In the genomic region with DNA sequence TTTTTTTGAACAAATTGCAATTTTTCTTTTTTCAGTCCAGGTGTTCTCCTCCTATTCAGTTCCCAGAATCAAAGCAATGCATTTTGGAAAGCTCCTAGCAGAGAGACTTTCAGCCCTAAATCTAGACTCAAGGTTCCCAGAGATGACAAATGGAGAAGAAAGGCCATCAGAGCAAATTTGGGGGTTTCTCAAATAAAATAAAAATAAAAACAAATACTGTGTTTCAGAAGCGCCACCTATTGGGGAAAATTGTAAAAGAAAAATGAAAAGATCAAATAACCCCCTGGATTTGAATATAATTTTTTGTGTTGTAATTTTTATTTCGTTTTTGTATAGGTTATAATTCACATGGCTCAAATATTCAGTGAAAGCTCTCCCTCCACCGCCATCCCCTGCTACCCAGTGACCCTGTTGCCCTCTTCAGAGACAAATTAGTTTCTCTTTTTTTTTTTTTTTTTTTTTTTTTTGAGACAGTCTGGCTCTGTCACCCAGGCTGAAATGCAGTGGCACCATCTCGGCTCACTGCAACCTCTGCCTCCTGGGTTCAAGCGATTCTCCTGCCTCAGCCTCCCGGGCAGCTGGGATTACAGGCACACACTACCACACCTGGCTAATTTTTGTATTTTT, we compare ENCODE assay signal across 8 cellular contexts. TPM values are rescaled to one million over a fixed set of nuclear protein-coding genes. Genes with fewer than 3 reads are reported as not detected.
DNase-seq lines count a peak whose midpoint lies in the region; ATAC-seq and TF ChIP-seq lines count a peak whose summit lies in the region.

No MANE protein-coding gene starts in this region.

- peak; percentile 20 for DNase-seq in DMS114 treated with DMSO at 0.1 percent for 48 hours (lab: John Stamatoyannopoulos, UW; ENCODE audit: unreplicated experiment)
- no peak for DNase-seq in activated naive CD8-positive, alpha-beta T cell treated with anti-CD3 and anti-CD28 coated beads, Interleukin-2, amount 50 U/mL, for 24 hours
- DNase-seq in right lobe of liver: no peak
- no peak for DNase-seq in HAP-1 (ENCODE audit: low spot score in 2 of 2)
- DNase-seq in aorta: no peak
- no peak for DNase-seq in stimulated activated CD4-positive, alpha-beta T cell treated with anti-CD3 and anti-CD28 coated beads, Interleukin-1b, Interleukin-23, amount 100 ng/mL, for 48 hours
- DNase-seq in activated CD4-positive, alpha-beta T cell treated with anti-CD3 and anti-CD28 coated beads for 48 hours: no peak

- 7% methylated on average over 5 of the region's 6 CpGs for WGBS in right lobe of liver (ENCODE audit: insufficient coverage, low coverage, low lambda C conversion rate, missing lambda C conversion rate)
- WGBS in aorta, 2 donors: 9 to 10% methylated on average over 6 of the region's 6 CpGs

- peaks cover 23% of the 10 kb centered on the region for H3K4me1 Mint-ChIP-seq in activated naive CD8-positive, alpha-beta T cell treated with anti-CD3 and anti-CD28 coated beads, Interleukin-2, amount 50 U/mL, for 24 hours

- no peaks in the 10 kb centered on the region for H3K36me3 ChIP-seq in right lobe of liver
- H3K36me3 ChIP-seq in HAP-1 (replicated peaks): no peaks in the 10 kb centered on the region
- no peaks in the 10 kb centered on the region for H3K36me3 ChIP-seq in aorta (ENCODE audit: control insufficient read depth in 1 of 2, insufficient read depth in 2 of 2, low read length in 1 of 2)

- H3K27me3 ChIP-seq in right lobe of liver (no peaks in the 10 kb centered on the region), HAP-1 (ENCODE audit: low read depth) (peaks cover 15% of the 10 kb centered on the region), aorta (ENCODE audit: control insufficient read depth in 1 of 2, insufficient read depth in 2 of 2, low read length in 1 of 2) (peaks cover 0 to 3% of the 10 kb centered on the region in 2 donors)

- in situ Hi-C loops in HAP-1 (cut with MboI; ENCODE audit: low sequenced_read_pairs): loop anchor here (10.0 kb wide), 1 partner anchor 158 kb away; no protein-coding TSS in a partner anchor

- no peak for TF ChIP-seq POLR2A in right lobe of liver (IDR thresholded peaks at IDR 0.05)

- H3K4me3 ChIP-seq in right lobe of liver (no peak overlapping the region), HAP-1 (no peak overlapping the region), aorta (ENCODE audit: low read length in 2 of 2) (no peak overlapping the region)

- H3K27me3 Mint-ChIP-seq in activated naive CD8-positive, alpha-beta T cell treated with anti-CD3 and anti-CD28 coated beads, Interleukin-2, amount 50 U/mL, for 24 hours: no peaks in the 10 kb centered on the region

- intact Hi-C loops in right lobe of liver (cut with DNase I) (loop anchor here (5.0 to 10.0 kb wide), 2 partner anchors 48 to 56 kb away; a partner anchor contains a TSS), aorta (cut with DNase I) (loop anchor here (5.0 to 10.0 kb wide), 3 partner anchors 158 to 208 kb away; no protein-coding TSS in a partner anchor)

- peaks cover 35% of the 10 kb centered on the region for H3K36me3 Mint-ChIP-seq in activated naive CD8-positive, alpha-beta T cell treated with anti-CD3 and anti-CD28 coated beads, Interleukin-2, amount 50 U/mL, for 24 hours (ENCODE audit: low read depth)

- TF ChIP-seq EP300 in Ishikawa (IDR thresholded peaks at IDR 0.05; ENCODE audit: borderline replicate concordance): no peak

- TF ChIP-seq CTCF in right lobe of liver (IDR thresholded peaks at IDR 0.05): peak; percentile 53 to 61 (median 56)

- H3K27ac ChIP-seq in right lobe of liver (no peak overlapping the region), aorta (ENCODE audit: low read depth in 1 of 2, low read length in 2 of 2) (no peak overlapping the region)

- no peaks in the 10 kb centered on the region for H3K9me3 ChIP-seq in right lobe of liver
- no peaks in the 10 kb centered on the region for H3K9me3 ChIP-seq in HAP-1
- no peaks in the 10 kb centered on the region for H3K9me3 ChIP-seq in aorta (ENCODE audit: control insufficient read depth, low read length)

- peak; percentile 48 for TF ChIP-seq RAD21 in Ishikawa (IDR thresholded peaks at IDR 0.05; ENCODE audit: low read depth)

- no peaks in the 10 kb centered on the region for H3K9me3 Mint-ChIP-seq in activated naive CD8-positive, alpha-beta T cell treated with anti-CD3 and anti-CD28 coated beads, Interleukin-2, amount 50 U/mL, for 24 hours

- no peak for ATAC-seq in activated naive CD8-positive, alpha-beta T cell treated with anti-CD3 and anti-CD28 coated beads, Interleukin-2, amount 50 U/mL, for 24 hours
- no peak for ATAC-seq in right lobe of liver
- ATAC-seq in aorta (ENCODE audit: low FRiP score): no peak

- H3K4me3 Mint-ChIP-seq in activated naive CD8-positive, alpha-beta T cell treated with anti-CD3 and anti-CD28 coated beads, Interleukin-2, amount 50 U/mL, for 24 hours: no peak overlapping the region

- peak overlapping the region; percentile 80 for H3K27ac Mint-ChIP-seq in activated naive CD8-positive, alpha-beta T cell treated with anti-CD3 and anti-CD28 coated beads, Interleukin-2, amount 50 U/mL, for 24 hours

- H3K4me1 ChIP-seq in right lobe of liver (no peaks in the 10 kb centered on the region), HAP-1 (no peaks in the 10 kb centered on the region), aorta (ENCODE audit: control insufficient read depth in 1 of 2, insufficient read depth in 2 of 2, low read length in 2 of 2) (no peaks in the 10 kb centered on the region)

TF ChIP-seq in Ishikawa, 13 proteins besides CTCF, POLR2A, EP300 and RAD21:
- TF ChIP-seq, protein P1, sequence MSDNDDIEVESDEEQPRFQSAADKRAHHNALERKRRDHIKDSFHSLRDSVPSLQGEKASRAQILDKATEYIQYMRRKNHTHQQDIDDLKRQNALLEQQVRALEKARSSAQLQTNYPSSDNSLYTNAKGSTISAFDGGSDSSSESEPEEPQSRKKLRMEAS (IDR thresholded peaks at IDR 0.05): no peak
- TF ChIP-seq EGR1 (IDR thresholded peaks at IDR 0.05) (no peak), TAF1 (IDR thresholded peaks at IDR 0.05; ENCODE audit: low read depth) (no peak), NFIC (IDR thresholded peaks at IDR 0.05) (no peak), CEBPB (IDR thresholded peaks at IDR 0.05) (no peak), TCF12 (IDR thresholded peaks at IDR 0.05; ENCODE audit: low read depth) (no peak), TEAD4 (IDR thresholded peaks at IDR 0.05) (no peak), CREB1 (IDR thresholded peaks at IDR 0.05; ENCODE audit: low read depth) (no peak), YY1 (IDR thresholded peaks at IDR 0.05; ENCODE audit: low read depth) (no peak), FOXM1 (IDR thresholded peaks at IDR 0.05; ENCODE audit: borderline replicate concordance, low read depth) (no peak), ZBTB7A (IDR thresholded peaks at IDR 0.05; ENCODE audit: low read depth) (no peak)
- TF ChIP-seq, protein P2, sequence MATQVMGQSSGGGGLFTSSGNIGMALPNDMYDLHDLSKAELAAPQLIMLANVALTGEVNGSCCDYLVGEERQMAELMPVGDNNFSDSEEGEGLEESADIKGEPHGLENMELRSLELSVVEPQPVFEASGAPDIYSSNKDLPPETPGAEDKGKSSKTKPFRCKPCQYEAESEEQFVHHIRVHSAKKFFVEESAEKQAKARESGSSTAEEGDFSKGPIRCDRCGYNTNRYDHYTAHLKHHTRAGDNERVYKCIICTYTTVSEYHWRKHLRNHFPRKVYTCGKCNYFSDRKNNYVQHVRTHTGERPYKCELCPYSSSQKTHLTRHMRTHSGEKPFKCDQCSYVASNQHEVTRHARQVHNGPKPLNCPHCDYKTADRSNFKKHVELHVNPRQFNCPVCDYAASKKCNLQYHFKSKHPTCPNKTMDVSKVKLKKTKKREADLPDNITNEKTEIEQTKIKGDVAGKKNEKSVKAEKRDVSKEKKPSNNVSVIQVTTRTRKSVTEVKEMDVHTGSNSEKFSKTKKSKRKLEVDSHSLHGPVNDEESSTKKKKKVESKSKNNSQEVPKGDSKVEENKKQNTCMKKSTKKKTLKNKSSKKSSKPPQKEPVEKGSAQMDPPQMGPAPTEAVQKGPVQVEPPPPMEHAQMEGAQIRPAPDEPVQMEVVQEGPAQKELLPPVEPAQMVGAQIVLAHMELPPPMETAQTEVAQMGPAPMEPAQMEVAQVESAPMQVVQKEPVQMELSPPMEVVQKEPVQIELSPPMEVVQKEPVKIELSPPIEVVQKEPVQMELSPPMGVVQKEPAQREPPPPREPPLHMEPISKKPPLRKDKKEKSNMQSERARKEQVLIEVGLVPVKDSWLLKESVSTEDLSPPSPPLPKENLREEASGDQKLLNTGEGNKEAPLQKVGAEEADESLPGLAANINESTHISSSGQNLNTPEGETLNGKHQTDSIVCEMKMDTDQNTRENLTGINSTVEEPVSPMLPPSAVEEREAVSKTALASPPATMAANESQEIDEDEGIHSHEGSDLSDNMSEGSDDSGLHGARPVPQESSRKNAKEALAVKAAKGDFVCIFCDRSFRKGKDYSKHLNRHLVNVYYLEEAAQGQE (IDR thresholded peaks at IDR 0.05; ENCODE audit: low read depth): no peak
- TF ChIP-seq, protein P3, sequence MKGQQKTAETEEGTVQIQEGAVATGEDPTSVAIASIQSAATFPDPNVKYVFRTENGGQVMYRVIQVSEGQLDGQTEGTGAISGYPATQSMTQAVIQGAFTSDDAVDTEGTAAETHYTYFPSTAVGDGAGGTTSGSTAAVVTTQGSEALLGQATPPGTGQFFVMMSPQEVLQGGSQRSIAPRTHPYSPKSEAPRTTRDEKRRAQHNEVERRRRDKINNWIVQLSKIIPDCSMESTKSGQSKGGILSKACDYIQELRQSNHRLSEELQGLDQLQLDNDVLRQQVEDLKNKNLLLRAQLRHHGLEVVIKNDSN (IDR thresholded peaks at IDR 0.05): no peak

RNA-seq across cellular contexts. Expression of a gene that starts 6.2 kb away (rescaled TPM):
- total RNA-seq in right lobe of liver (10 to 100 TPM; 25.5 to 36.9 (median 28.5) TPM), aorta (10 to 100 TPM; 33.4 to 35.2 TPM)
- polyA plus RNA-seq in aorta: 10 to 100 TPM in 1 of 2 donors, 1 to 10 TPM in 1; 3.3 to 14.3 TPM

RNA-seq across cellular contexts. Expression of a gene that starts 9.1 kb away (rescaled TPM):
- total RNA-seq in right lobe of liver: 1 to 10 TPM in 1 of 6 experiments, under 1 TPM in 5; 0.27 to 1.7 (median 0.36) TPM
- total RNA-seq in aorta: 1 to 10 TPM; 1.1 to 3.0 TPM
- polyA plus RNA-seq in aorta: not detected

RNA-seq across cellular contexts. Expression of a gene that starts 10.7 kb away (rescaled TPM):
- total RNA-seq in right lobe of liver (under 1 TPM in 4 of 6 experiments, not detected in 2; 0.64 to 0.98 (median 0.89) TPM), aorta (1 to 10 TPM; 3.0 to 3.9 TPM)
- 1 to 10 TPM in 1 of 2 donors, under 1 TPM in 1; 0.36 to 3.3 TPM for polyA plus RNA-seq in aorta

RNA-seq across cellular contexts. Expression of a gene that starts 48.2 kb away (rescaled TPM):
- total RNA-seq in right lobe of liver (100 to 1,000 TPM in 1 of 6 experiments, 10 to 100 TPM in 5; 32.6 to 127 (median 89.5) TPM), aorta (100 to 1,000 TPM in 1 of 2 donors, 10 to 100 TPM in 1; 98.4 to 107 TPM)
- 100 to 1,000 TPM; 118 to 256 TPM for polyA plus RNA-seq in aorta

RNA-seq across cellular contexts. Expression of a gene that starts 48.7 kb away (rescaled TPM):
- total RNA-seq in right lobe of liver: 1 to 10 TPM in 2 of 6 experiments, under 1 TPM in 4; 0.55 to 1.5 (median 0.90) TPM
- 1 to 10 TPM; 2.3 to 5.2 TPM for total RNA-seq in aorta
- 1 to 10 TPM in 1 of 2 donors, under 1 TPM in 1; 0.43 to 2.5 TPM for polyA plus RNA-seq in aorta
